ENCODE assay signal across 31 cellular contexts in the genomic region with DNA sequence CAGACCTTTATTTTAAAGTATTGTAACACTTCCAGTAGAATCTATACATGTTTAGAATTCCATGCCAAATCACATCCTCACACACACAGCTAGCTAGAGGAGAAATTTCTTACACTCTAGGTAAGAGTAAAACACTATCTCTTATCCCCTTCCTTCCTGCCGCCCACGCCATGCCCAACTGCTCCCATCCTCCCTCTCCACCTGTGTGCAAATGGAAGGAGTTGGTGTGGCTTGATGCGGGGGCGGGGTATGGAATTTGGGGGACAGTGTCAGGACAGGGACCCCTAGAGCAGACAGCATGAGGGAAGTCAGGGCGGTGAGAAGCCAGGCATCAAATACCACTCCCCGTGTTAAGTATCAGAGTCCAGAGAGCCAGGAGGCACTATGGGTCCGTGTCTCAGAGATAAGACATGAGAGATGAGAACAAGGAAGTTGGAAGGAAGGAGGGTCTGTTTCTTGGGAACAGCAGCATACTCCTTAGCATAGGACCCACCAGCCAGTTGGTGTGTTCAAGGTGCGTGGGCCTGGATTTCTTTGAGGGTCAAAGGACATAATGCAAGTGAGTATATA. TPM values are rescaled to one million over a fixed set of nuclear protein-coding genes. Genes with fewer than 3 reads are reported as not detected.
"Had no signal": no experiment of that assay in that cellular context is flagged by ENCODE, and none has a peak within 500 bp of the region (broad histone marks: within the 10 kb centered on the region; RNA-seq: fewer than 3 reads in every experiment).

No MANE protein-coding gene starts in this region.

- H3K4me3 Mint-ChIP-seq: activated B cell treated with CpG ODN at 0.5 μM for 24 hours; activated CD8-positive, alpha-beta memory T cell treated with anti-CD3 and anti-CD28 coated beads, Interleukin-2, amount 10 ng/mL, durations not matched to agents 7 days and 5 days; activated CD8-positive, alpha-beta T cell treated with anti-CD3 and anti-CD28 coated beads, Interleukin-2, amount 10 ng/mL, durations not matched to agents 7 days and 5 days; activated naive CD8-positive, alpha-beta T cell treated with anti-CD3 and anti-CD28 coated beads for 36 hours; activated T-cell treated with anti-CD3 and anti-CD28 coated beads, Interleukin-2, amount 50 U/mL, for 72 hours; immature natural killer cell; memory B cell; nephron; stimulated activated naive B cell treated with anti-CD40 and anti-IgM and Interleukin-4, amounts not matched to agents 10 μg/mL and 1 μg/mL and 100 μg/mL, for 72 hours; T-helper 1 cell treated with Interleukin-12 subunit alpha and Interleukin-12 subunit beta and Interleukin-4 antibody, amounts not matched to agents 30 μg/mL and 1 μg/mL, for 36 hours had no signal

- DNase-seq: activated B cell treated with CpG ODN at 0.5 μM for 24 hours; activated CD8-positive, alpha-beta memory T cell treated with anti-CD3 and anti-CD28 coated beads, Interleukin-2, amount 10 ng/mL, durations not matched to agents 7 days and 5 days; activated CD8-positive, alpha-beta T cell treated with anti-CD3 and anti-CD28 coated beads, Interleukin-2, amount 10 ng/mL, durations not matched to agents 7 days and 5 days; activated naive CD4-positive, alpha-beta T cell; activated naive CD8-positive, alpha-beta T cell treated with anti-CD3 and anti-CD28 coated beads for 36 hours; activated T-cell treated with anti-CD3 and anti-CD28 coated beads, Interleukin-2, amount 50 U/mL, for 72 hours; adrenal gland; aorta; body of pancreas; dermis blood vessel endothelial cell; effector CD4-positive, alpha-beta T cell; foreskin keratinocyte; heart left ventricle; hypothalamus; immature natural killer cell; kidney; midbrain; ovary; psoas muscle; sigmoid colon; stimulated activated CD4-positive, alpha-beta T cell treated with anti-CD3 and anti-CD28 coated beads, Interleukin-1b, Interleukin-23, amount 100 ng/mL, for 48 hours; stimulated activated CD4-positive, alpha-beta T cell treated with anti-CD3 and anti-CD28 coated beads, Interleukin-4, amount 100 ng/mL, for 4 hours; stimulated activated CD8-positive, alpha-beta memory T cell treated with anti-CD3 and anti-CD28 coated beads, Interleukin-4, amount 100 ng/mL, for 48 hours; stimulated activated naive B cell treated with anti-CD40 and anti-IgM and Interleukin-4, amounts not matched to agents 10 μg/mL and 1 μg/mL and 100 μg/mL, for 72 hours; T1000 had no signal

- H3K27me3 Mint-ChIP-seq: activated B cell treated with CpG ODN at 0.5 μM for 24 hours; activated CD8-positive, alpha-beta memory T cell treated with anti-CD3 and anti-CD28 coated beads, Interleukin-2, amount 10 ng/mL, durations not matched to agents 7 days and 5 days; activated naive CD8-positive, alpha-beta T cell treated with anti-CD3 and anti-CD28 coated beads for 36 hours; stimulated activated naive B cell treated with anti-CD40 and anti-IgM and Interleukin-4, amounts not matched to agents 10 μg/mL and 1 μg/mL and 100 μg/mL, for 72 hours had no signal

- H3K36me3 Mint-ChIP-seq: activated CD8-positive, alpha-beta memory T cell treated with anti-CD3 and anti-CD28 coated beads, Interleukin-2, amount 10 ng/mL, durations not matched to agents 7 days and 5 days; memory B cell had no signal

- H3K9me3 Mint-ChIP-seq: activated B cell treated with CpG ODN at 0.5 μM for 24 hours; activated naive CD8-positive, alpha-beta T cell treated with anti-CD3 and anti-CD28 coated beads for 36 hours; activated T-cell treated with anti-CD3 and anti-CD28 coated beads, Interleukin-2, amount 50 U/mL, for 72 hours; immature natural killer cell; memory B cell; nephron; stimulated activated naive B cell treated with anti-CD40 and anti-IgM and Interleukin-4, amounts not matched to agents 10 μg/mL and 1 μg/mL and 100 μg/mL, for 72 hours; T-helper 1 cell treated with Interleukin-12 subunit alpha and Interleukin-12 subunit beta and Interleukin-4 antibody, amounts not matched to agents 30 μg/mL and 1 μg/mL, for 36 hours had no signal

- H3K9me3 ChIP-seq: adrenal gland, body of pancreas, esophagus muscularis mucosa, heart left ventricle, ovary, psoas muscle, sigmoid colon, tibial nerve had no signal

- ATAC-seq: activated CD8-positive, alpha-beta memory T cell treated with anti-CD3 and anti-CD28 coated beads, Interleukin-2, amount 10 ng/mL, durations not matched to agents 7 days and 5 days; activated CD8-positive, alpha-beta T cell treated with anti-CD3 and anti-CD28 coated beads, Interleukin-2, amount 10 ng/mL, durations not matched to agents 7 days and 5 days; activated T-cell treated with anti-CD3 and anti-CD28 coated beads, Interleukin-2, amount 50 U/mL, for 72 hours; body of pancreas; foreskin keratinocyte; heart left ventricle; psoas muscle; stimulated activated naive B cell treated with anti-CD40 and anti-IgM and Interleukin-4, amounts not matched to agents 10 μg/mL and 1 μg/mL and 100 μg/mL, for 72 hours had no signal

- H3K27ac Mint-ChIP-seq: activated B cell treated with CpG ODN at 0.5 μM for 24 hours; activated CD8-positive, alpha-beta memory T cell treated with anti-CD3 and anti-CD28 coated beads, Interleukin-2, amount 10 ng/mL, durations not matched to agents 7 days and 5 days; activated CD8-positive, alpha-beta T cell treated with anti-CD3 and anti-CD28 coated beads, Interleukin-2, amount 10 ng/mL, durations not matched to agents 7 days and 5 days; activated naive CD8-positive, alpha-beta T cell treated with anti-CD3 and anti-CD28 coated beads for 36 hours; activated T-cell treated with anti-CD3 and anti-CD28 coated beads, Interleukin-2, amount 50 U/mL, for 72 hours; memory B cell; nephron; stimulated activated naive B cell treated with anti-CD40 and anti-IgM and Interleukin-4, amounts not matched to agents 10 μg/mL and 1 μg/mL and 100 μg/mL, for 72 hours; T-helper 1 cell treated with Interleukin-12 subunit alpha and Interleukin-12 subunit beta and Interleukin-4 antibody, amounts not matched to agents 30 μg/mL and 1 μg/mL, for 36 hours had no signal

RNA-seq across cellular contexts. Expression of a gene that starts 48.6 kb away (rescaled TPM):
- total RNA-seq: activated B cell treated with CpG ODN at 0.5 μM for 24 hours; activated CD8-positive, alpha-beta memory T cell treated with anti-CD3 and anti-CD28 coated beads, Interleukin-2, amount 10 ng/mL, durations not matched to agents 7 days and 5 days; activated CD8-positive, alpha-beta T cell treated with anti-CD3 and anti-CD28 coated beads, Interleukin-2, amount 10 ng/mL, durations not matched to agents 7 days and 5 days; activated naive CD8-positive, alpha-beta T cell treated with anti-CD3 and anti-CD28 coated beads for 36 hours; activated T-cell treated with anti-CD3 and anti-CD28 coated beads, Interleukin-2, amount 50 U/mL, for 72 hours; foreskin keratinocyte; smooth muscle cell had no signal
- polyA plus RNA-seq: foreskin keratinocyte, immature natural killer cell had no signal
